Comparison of ENCODE assay signal across 9 cellular contexts in genomic region chr1:20660363-20661234, GRCh38. TPM values are rescaled to one million over a fixed set of nuclear protein-coding genes. Genes with fewer than 3 reads are reported as not detected.
DNase-seq lines count a peak whose midpoint lies in the region; ATAC-seq and TF ChIP-seq lines count a peak whose summit lies in the region.
"Had no signal": no experiment of that assay in that cellular context is flagged by ENCODE, and none has a peak within 500 bp of the region (broad histone marks: within the 10 kb centered on the region; RNA-seq: fewer than 3 reads in every experiment).

No MANE protein-coding gene starts in this region.

- H3K9me3 Mint-ChIP-seq in activated naive CD4-positive, alpha-beta T cell treated with anti-CD3 and anti-CD28 coated beads, Interleukin-2, amount 50 U/mL, for 72 hours, result no peaks in the 10 kb centered on the region

- H3K4me3 ChIP-seq in GM12875 (ENCODE audit: low read depth, low read length) (peak overlapping the region; percentile 89), iPS-18c (ENCODE audit: insufficient read depth, low read depth, low read length) (peak overlapping the region; percentile 95)

- no peaks in the 10 kb centered on the region for H3K9me3 ChIP-seq in iPS-18c (ENCODE audit: control insufficient read depth, insufficient read depth, low read length)

- peak overlapping the region; percentile 93 to 99 for H3K27ac Mint-ChIP-seq in activated naive CD4-positive, alpha-beta T cell treated with anti-CD3 and anti-CD28 coated beads, Interleukin-2, amount 50 U/mL, for 72 hours

- ATAC-seq in HG03280 (IDR thresholded peaks at IDR 0.05; ENCODE audit: unreplicated experiment) (peak; percentile 5), HG02852 (IDR thresholded peaks at IDR 0.05; ENCODE audit: unreplicated experiment) (no peak)
- peak in 1 of 2 donors; percentile 0 for ATAC-seq in activated naive CD4-positive, alpha-beta T cell treated with anti-CD3 and anti-CD28 coated beads, Interleukin-2, amount 50 U/mL, for 72 hours
- ATAC-seq in stimulated activated naive CD8-positive, alpha-beta T cell treated with anti-CD3 and anti-CD28 coated beads, Interleukin-15, Interleukin-2, amounts not matched to agents 100 U/mL and 50 U/mL, for 24 hours, result no peak

- H3K36me3 Mint-ChIP-seq in activated naive CD4-positive, alpha-beta T cell treated with anti-CD3 and anti-CD28 coated beads, Interleukin-2, amount 50 U/mL, for 72 hours, result peaks cover 22 to 36% of the 10 kb centered on the region in 2 donors

- no peak for DNase-seq in activated naive CD4-positive, alpha-beta T cell treated with anti-CD3 and anti-CD28 coated beads, Interleukin-2, amount 50 U/mL, for 72 hours (ENCODE audit: low spot score in 2 of 2)
- peak; percentile 27 for DNase-seq in stimulated activated naive CD8-positive, alpha-beta T cell treated with anti-CD3 and anti-CD28 coated beads, Interleukin-15, Interleukin-2, amounts not matched to agents 100 U/mL and 50 U/mL, for 24 hours
- DNase-seq in superior temporal gyrus (ENCODE audit: extremely low spot score) (no peak), DMS79 (lab: John Stamatoyannopoulos, UW) (no peak)

- no peak for TF ChIP-seq CTCF in GM12875 (IDR thresholded peaks at IDR 0.05; ENCODE audit: borderline replicate concordance, insufficient read depth, low read depth, low read length)

RNA-seq across cellular contexts. Expression of gene DDOST, which starts 0.6 kb away (rescaled TPM):
- total RNA-seq in activated naive CD4-positive, alpha-beta T cell treated with anti-CD3 and anti-CD28 coated beads, Interleukin-2, amount 50 U/mL, for 72 hours, result 100 to 1,000 TPM; 140 to 184 TPM

RNA-seq across cellular contexts. Expression of gene PINK1, which starts 27.3 kb away (rescaled TPM):
- 10 to 100 TPM in 1 of 2 donors, 1 to 10 TPM in 1; 2.5 to 10.6 TPM for total RNA-seq in activated naive CD4-positive, alpha-beta T cell treated with anti-CD3 and anti-CD28 coated beads, Interleukin-2, amount 50 U/mL, for 72 hours

RNA-seq across cellular contexts. Expression of gene KIF17, which starts 57.2 kb away (rescaled TPM):
- 1 to 10 TPM in 1 of 2 donors, under 1 TPM in 1; 0.18 to 1.0 TPM for total RNA-seq in activated naive CD4-positive, alpha-beta T cell treated with anti-CD3 and anti-CD28 coated beads, Interleukin-2, amount 50 U/mL, for 72 hours
- total RNA-seq: T-helper 2 cell treated with Interferon-gamma antibody and Interleukin-4, amounts not matched to agents 100 ng/mL and 5 ng/mL, for 36 hours had no signal
